ENCODE assay signal across 11 cellular contexts in genomic region chr15:101439285-101439919, GRCh38. TPM values are rescaled to one million over a fixed set of nuclear protein-coding genes. Genes with fewer than 3 reads are reported as not detected.
DNase-seq lines count a peak whose midpoint lies in the region; ATAC-seq and TF ChIP-seq lines count a peak whose summit lies in the region.
"Had no signal": no experiment of that assay in that cellular context is flagged by ENCODE, and none has a peak within 500 bp of the region (broad histone marks: within the 10 kb centered on the region; RNA-seq: fewer than 3 reads in every experiment).

No MANE protein-coding gene starts in this region.

- TF ChIP-seq POLR2A in esophagus muscularis mucosa (IDR thresholded peaks at IDR 0.05; ENCODE audit: low read depth), result no peak
- TF ChIP-seq POLR2A in right lobe of liver (IDR thresholded peaks at IDR 0.05), result peak; percentile 48

- H3K27ac ChIP-seq in esophagus muscularis mucosa (replicated peaks in 1 of 4) (peak overlapping the region; percentile 1 to 44 (median 38)), right lobe of liver (peak overlapping the region; percentile 96 to 98 (median 98))

- H3K36me3 ChIP-seq in esophagus muscularis mucosa, result peaks cover 0 to 21% (median 0%) of the 10 kb centered on the region in 4 donors
- H3K36me3 ChIP-seq in right lobe of liver, result peaks cover 0 to 4% (median 0%) of the 10 kb centered on the region in 4 donors
- H3K36me3 ChIP-seq: tibial nerve had no signal

- H3K9me3 ChIP-seq in esophagus muscularis mucosa (no peaks in the 10 kb centered on the region), right lobe of liver (no peaks in the 10 kb centered on the region)

- TF ChIP-seq EP300 in esophagus muscularis mucosa (IDR thresholded peaks at IDR 0.05), result no peak

- no peak overlapping the region for H3K27ac Mint-ChIP-seq in type B pancreatic cell
- H3K27ac Mint-ChIP-seq: activated naive CD4-positive, alpha-beta T cell treated with anti-CD3 and anti-CD28 coated beads, Interleukin-2, amount 50 U/mL, for 72 hours had no signal

- H3K4me3 ChIP-seq in esophagus muscularis mucosa, result peak overlapping the region in 1 of 4 donors; percentile 22
- peak overlapping the region in 2 of 3 donors; percentile 6 to 9 for H3K4me3 ChIP-seq in right lobe of liver

- WGBS in esophagus muscularis mucosa, result 74% methylated on average over 8 of the region's 8 CpGs
- WGBS in right lobe of liver (ENCODE audit: insufficient coverage, low coverage, low lambda C conversion rate, missing lambda C conversion rate), result 33% methylated on average over 8 of the region's 8 CpGs

- intact Hi-C loops in esophagus muscularis mucosa (cut with DNase I), result no loop called here
- intact Hi-C loops in right lobe of liver (cut with DNase I), result no loop called here

- peaks cover 19% of the 10 kb centered on the region for H3K4me1 Mint-ChIP-seq in type B pancreatic cell (ENCODE audit: unreplicated experiment)

- H3K9me3 Mint-ChIP-seq in type B pancreatic cell, result no peaks in the 10 kb centered on the region
- H3K9me3 Mint-ChIP-seq: activated naive CD4-positive, alpha-beta T cell treated with anti-CD3 and anti-CD28 coated beads, Interleukin-2, amount 50 U/mL, for 72 hours had no signal

- H3K27me3 Mint-ChIP-seq in type B pancreatic cell, result peaks cover 9% of the 10 kb centered on the region

- peak; percentile 94 for DNase-seq in HuH-7 (ENCODE audit: low spot score)
- DNase-seq in esophagus muscularis mucosa (ENCODE audit: extremely low spot score), result no peak
- peak; percentile 85 to 95 (median 94) for DNase-seq in right lobe of liver
- no peak for DNase-seq in type B pancreatic cell (ENCODE audit: extremely low spot score, unreplicated experiment)
- DNase-seq in hepatic stellate cell (ENCODE audit: low spot score), result no peak
- DNase-seq in effector CD8-positive, alpha-beta T cell (lab: John Stamatoyannopoulos, UW), result no peak
- DNase-seq: activated CD4-positive, alpha-beta T cell treated with anti-CD3 and anti-CD28 coated beads for 1 hour had no signal

- H3K4me1 ChIP-seq in esophagus muscularis mucosa, result peaks cover 7 to 24% (median 15%) of the 10 kb centered on the region in 4 donors
- peaks cover 2 to 82% (median 29%) of the 10 kb centered on the region in 4 donors for H3K4me1 ChIP-seq in right lobe of liver

- ATAC-seq in right lobe of liver, result peak; percentile 77 to 91 (median 86)
- no peak for ATAC-seq in HG02623 (IDR thresholded peaks at IDR 0.05; ENCODE audit: unreplicated experiment)
- ATAC-seq in HG02970 (IDR thresholded peaks at IDR 0.05; ENCODE audit: low FRiP score, unreplicated experiment), result no peak
- ATAC-seq: activated naive CD4-positive, alpha-beta T cell treated with anti-CD3 and anti-CD28 coated beads, Interleukin-2, amount 50 U/mL, for 72 hours had no signal

- H3K27me3 ChIP-seq in esophagus muscularis mucosa, result no peaks in the 10 kb centered on the region
- H3K27me3 ChIP-seq in right lobe of liver, result no peaks in the 10 kb centered on the region
- H3K27me3 ChIP-seq: tibial nerve had no signal

- no peaks in the 10 kb centered on the region for H3K36me3 Mint-ChIP-seq in type B pancreatic cell
- H3K36me3 Mint-ChIP-seq: activated naive CD4-positive, alpha-beta T cell treated with anti-CD3 and anti-CD28 coated beads, Interleukin-2, amount 50 U/mL, for 72 hours had no signal

- H3K4me3 Mint-ChIP-seq in type B pancreatic cell, result peak overlapping the region; percentile 9

- TF ChIP-seq CTCF in esophagus muscularis mucosa (IDR thresholded peaks at IDR 0.05), result no peak
- TF ChIP-seq CTCF in right lobe of liver (IDR thresholded peaks at IDR 0.05), result peak in 3 of 4 donors; percentile 4 to 40 (median 34)
- no peak for TF ChIP-seq CTCF in type B pancreatic cell (conservative IDR thresholded peaks at IDR 0.05)

RNA-seq across cellular contexts. Expression of gene PCSK6, which starts 50.1 kb away (rescaled TPM):
- total RNA-seq in esophagus muscularis mucosa, result 10 to 100 TPM; 13.6 to 24.1 (median 15.3) TPM
- total RNA-seq in right lobe of liver, result 100 to 1,000 TPM; 165 to 218 (median 207) TPM
- 5.4 and 6.5 TPM in 2 replicates for total RNA-seq in type B pancreatic cell (ENCODE audit: low replicate concordance)

Comparison
In these comparisons a context has a peak if more than half of its experiments do, and no peak if none do; other contexts are left out.
1. DNase-seq: peak in HuH-7 (single experiment) and right lobe of liver (3 of 3); none in esophagus muscularis mucosa (single experiment), type B pancreatic cell (single experiment), hepatic stellate cell (single experiment) and effector CD8-positive, alpha-beta T cell (single experiment).
2. CTCF ChIP-seq: peak in right lobe of liver (3 of 4); none in esophagus muscularis mucosa (0 of 3) and type B pancreatic cell (single experiment).
3. ATAC-seq: peak in right lobe of liver (4 of 4); none in HG02623 (single experiment) and HG02970 (single experiment).
4. RNA of gene PCSK6, which starts 50.1 kb away (total RNA-seq): 165 to 218 TPM in right lobe of liver; 13.6 to 24.1 TPM in esophagus muscularis mucosa and 5.4 to 6.5 TPM in type B pancreatic cell; every median in the first group is over 4 times any median in the second.